ENCODE assay signal across 8 cellular contexts in genomic region chr9:33263131-33263935, GRCh38. TPM values are rescaled to one million over a fixed set of nuclear protein-coding genes. Genes with fewer than 3 reads are reported as not detected.
DNase-seq lines count a peak whose midpoint lies in the region; ATAC-seq and TF ChIP-seq lines count a peak whose summit lies in the region.

No MANE protein-coding gene starts in this region.

- peaks cover 23% of the 10 kb centered on the region for H3K79me2 ChIP-seq in mesendoderm (ENCODE audit: control insufficient read depth, insufficient read depth, low read length)

- H2BK5ac ChIP-seq in mesendoderm (ENCODE audit: low read length): no peak overlapping the region

- H3K4me3 ChIP-seq in RWPE2 (ENCODE audit: severe bottlenecking) (peak overlapping the region; percentile 94), ectodermal cell (ENCODE audit: insufficient read depth, low read depth, low read length) (peak overlapping the region; percentile 62), mesendoderm (ENCODE audit: low read length) (peak overlapping the region; percentile 98), urinary bladder (ENCODE audit: low read depth, low read length) (peak overlapping the region; percentile 63)

- H3K56ac ChIP-seq in mesendoderm (ENCODE audit: low read length): peak overlapping the region; percentile 98

- H3K4ac ChIP-seq in mesendoderm (ENCODE audit: low read depth, low read length): no peak overlapping the region

- H3K27ac ChIP-seq in RWPE2 (ENCODE audit: poor library complexity, severe bottlenecking): peak overlapping the region; percentile 63
- H3K27ac ChIP-seq in ectodermal cell (ENCODE audit: insufficient read depth, low read depth, low read length, poor library complexity, severe bottlenecking): no peak overlapping the region
- no peak overlapping the region for H3K27ac ChIP-seq in mesendoderm (ENCODE audit: low read depth, low read length)
- peak overlapping the region; percentile 89 for H3K27ac ChIP-seq in urinary bladder (ENCODE audit: low read depth)

- H4K5ac ChIP-seq in mesendoderm (ENCODE audit: low read length): no peak overlapping the region

- H3K18ac ChIP-seq in mesendoderm (ENCODE audit: low read length): no peak overlapping the region

- peak overlapping the region; percentile 97 for H3K4me2 ChIP-seq in mesendoderm (ENCODE audit: low read length)

- H3K9ac ChIP-seq in mesendoderm (ENCODE audit: low read length): peak overlapping the region; percentile 97

- DNase-seq in DMS53 (lab: John Stamatoyannopoulos, UW) (peak; percentile 71), DMS53 treated with DMSO at 0.1 percent for 48 hours (lab: John Stamatoyannopoulos, UW; ENCODE audit: unreplicated experiment) (no peak), RWPE2 (ENCODE audit: low spot score) (no peak), mesendoderm (peak; percentile 42), SKM-1 (lab: John Stamatoyannopoulos, UW; ENCODE audit: unreplicated experiment) (no peak)

- peak; percentile 8 for ATAC-seq in HG02840 (IDR thresholded peaks at IDR 0.05; ENCODE audit: low FRiP score, unreplicated experiment)
- ATAC-seq in RWPE2 (ENCODE audit: low read depth): peak; percentile 9; the same call in 2 of the 3 replicates

- H3K23ac ChIP-seq in mesendoderm (ENCODE audit: low read length): peak overlapping the region; percentile 95

- no peaks in the 10 kb centered on the region for H3K9me3 ChIP-seq in RWPE2 (ENCODE audit: severe bottlenecking)
- no peaks in the 10 kb centered on the region for H3K9me3 ChIP-seq in ectodermal cell (ENCODE audit: control insufficient read depth, low read length)

- H3K4me1 ChIP-seq in RWPE2 (ENCODE audit: insufficient read depth, poor library complexity, severe bottlenecking) (peaks cover 5% of the 10 kb centered on the region), ectodermal cell (ENCODE audit: control insufficient read depth, insufficient read depth, low read length) (peaks cover 7% of the 10 kb centered on the region), mesendoderm (ENCODE audit: control insufficient read depth, low read depth, low read length) (peaks cover 6% of the 10 kb centered on the region), urinary bladder (ENCODE audit: insufficient read depth) (no peaks in the 10 kb centered on the region)

- 11 to 12% methylated on average over 20 of the region's 20 CpGs for WGBS in ectodermal cell, 2 experiments
- WGBS in mesendoderm (ENCODE audit: extremely low coverage, insufficient coverage, low lambda C conversion rate): no CpG with 5 or more reads among the region's 20 CpGs
- WGBS in urinary bladder: 11% methylated on average over 20 of the region's 20 CpGs

- no peak overlapping the region for H4K8ac ChIP-seq in mesendoderm (ENCODE audit: low read depth, low read length)

- no peak overlapping the region for H2AK5ac ChIP-seq in mesendoderm (ENCODE audit: low read length)

- no peaks in the 10 kb centered on the region for H3K27me3 ChIP-seq in RWPE2 (ENCODE audit: insufficient read depth, poor library complexity, severe bottlenecking)
- no peaks in the 10 kb centered on the region for H3K27me3 ChIP-seq in ectodermal cell (ENCODE audit: control insufficient read depth, insufficient read depth, low read length, poor library complexity, severe bottlenecking)
- H3K27me3 ChIP-seq in mesendoderm (ENCODE audit: insufficient read depth, low read length, poor library complexity): no peaks in the 10 kb centered on the region

- peaks cover 17% of the 10 kb centered on the region for H3K79me1 ChIP-seq in mesendoderm (ENCODE audit: low read length)

- no peak overlapping the region for H2BK120ac ChIP-seq in mesendoderm (ENCODE audit: low read depth, low read length)

- TF ChIP-seq CTCF in RWPE2 (IDR thresholded peaks at IDR 0.05; ENCODE audit: poor library complexity, severe bottlenecking): no peak

- H2BK15ac ChIP-seq in mesendoderm (replicated peaks; ENCODE audit: low read depth): no peak overlapping the region

- H3K36me3 ChIP-seq in RWPE2 (ENCODE audit: low read depth) (peaks cover 78% of the 10 kb centered on the region), ectodermal cell (ENCODE audit: control insufficient read depth, insufficient read depth, low read length) (peaks cover 47% of the 10 kb centered on the region), mesendoderm (ENCODE audit: control insufficient read depth, insufficient read depth, low read length) (peaks cover 4% of the 10 kb centered on the region), urinary bladder (ENCODE audit: insufficient read depth) (no peaks in the 10 kb centered on the region)

RNA-seq across cellular contexts. Expression of gene BAG1, which starts 1.2 kb away (rescaled TPM):
- 72.2 TPM for polyA plus RNA-seq in ectodermal cell (2013, experiment 1 of 4)
- polyA plus RNA-seq in ectodermal cell (2013, experiment 2 of 4): 62.3 TPM
- 47.0 TPM for polyA plus RNA-seq in ectodermal cell (2013, experiment 3 of 4)
- polyA plus RNA-seq in ectodermal cell (2013, experiment 4 of 4): 48.4 TPM
- 41.5 TPM for polyA plus RNA-seq in mesendoderm (2013, experiment 1 of 2)
- polyA plus RNA-seq in mesendoderm (2013, experiment 2 of 2): 39.9 TPM
- 46.8 TPM for total RNA-seq in urinary bladder
- 142 TPM for polyA plus RNA-seq in urinary bladder

RNA-seq across cellular contexts. Expression of gene CHMP5, which starts 1.5 kb away (rescaled TPM):
- 59.1 TPM for polyA plus RNA-seq in ectodermal cell (2013, experiment 1 of 4)
- polyA plus RNA-seq in ectodermal cell (2013, experiment 2 of 4): 58.4 TPM
- 68.5 TPM for polyA plus RNA-seq in ectodermal cell (2013, experiment 3 of 4)
- 67.4 TPM for polyA plus RNA-seq in ectodermal cell (2013, experiment 4 of 4)
- 45.5 TPM for polyA plus RNA-seq in mesendoderm (2013, experiment 1 of 2)
- 45.1 TPM for polyA plus RNA-seq in mesendoderm (2013, experiment 2 of 2)
- total RNA-seq in urinary bladder: 76.9 TPM
- polyA plus RNA-seq in urinary bladder: 79.6 TPM

RNA-seq across cellular contexts. Expression of gene SPINK4, which starts 23.4 kb away (rescaled TPM):
- polyA plus RNA-seq in ectodermal cell (2013, experiment 1 of 4): not detected
- not detected for polyA plus RNA-seq in ectodermal cell (2013, experiment 2 of 4)
- not detected for polyA plus RNA-seq in ectodermal cell (2013, experiment 3 of 4)
- polyA plus RNA-seq in ectodermal cell (2013, experiment 4 of 4): not detected
- not detected for polyA plus RNA-seq in mesendoderm (2013, experiment 1 of 2)
- not detected for polyA plus RNA-seq in mesendoderm (2013, experiment 2 of 2)
- not detected for total RNA-seq in urinary bladder
- 2.6 TPM for polyA plus RNA-seq in urinary bladder

RNA-seq across cellular contexts. Expression of gene NFX1, which starts 27.0 kb away (rescaled TPM):
- 26.0 TPM for polyA plus RNA-seq in ectodermal cell (2013, experiment 1 of 4)
- 23.8 TPM for polyA plus RNA-seq in ectodermal cell (2013, experiment 2 of 4)
- polyA plus RNA-seq in ectodermal cell (2013, experiment 3 of 4): 19.0 TPM
- 19.1 TPM for polyA plus RNA-seq in ectodermal cell (2013, experiment 4 of 4)
- 27.7 TPM for polyA plus RNA-seq in mesendoderm (2013, experiment 1 of 2)
- polyA plus RNA-seq in mesendoderm (2013, experiment 2 of 2): 27.0 TPM
- 24.1 TPM for total RNA-seq in urinary bladder
- polyA plus RNA-seq in urinary bladder: 21.9 TPM

Comparison
In these comparisons a context has a peak if more than half of its experiments do, and no peak if none do; other contexts are left out.
1. DNase-seq: peak in DMS53 (single experiment) and mesendoderm (single experiment); none in DMS53 treated with DMSO at 0.1 percent for 48 hours (single experiment), RWPE2 (single experiment) and SKM-1 (single experiment).
2. H3K27ac ChIP-seq: peak in RWPE2 (single experiment) and urinary bladder (single experiment); none in ectodermal cell (single experiment) and mesendoderm (single experiment).
3. Peak in every context shown above with its lines, with median percentiles within 50 percentile points of each other: H3K4me3 ChIP-seq.